In genomic region chr5:133081036-133081435, GRCh38 we compare ENCODE assay signal across 23 cellular contexts. TPM values are rescaled to one million over a fixed set of nuclear protein-coding genes. Genes with fewer than 3 reads are reported as not detected.
DNase-seq lines count a peak whose midpoint lies in the region; ATAC-seq and TF ChIP-seq lines count a peak whose summit lies in the region.
"Had no signal": no experiment of that assay in that cellular context is flagged by ENCODE, and none has a peak within 500 bp of the region (broad histone marks: within the 10 kb centered on the region; RNA-seq: fewer than 3 reads in every experiment).

No MANE protein-coding gene starts in this region.

- no peaks in the 10 kb centered on the region for H3K27me3 Mint-ChIP-seq in T-helper 1 cell treated with Interleukin-12 subunit alpha and Interleukin-12 subunit beta and Interleukin-4 antibody, amounts not matched to agents 30 μg/mL and 1 μg/mL, for 36 hours (ENCODE audit: low read depth)
- no peaks in the 10 kb centered on the region for H3K27me3 Mint-ChIP-seq in CD4-positive, alpha-beta T cell
- H3K27me3 Mint-ChIP-seq in activated T-helper 1 cell treated with anti-CD3 and anti-CD28 coated beads, Interleukin-12 subunit alpha, Interleukin-12 subunit beta, Interleukin-2, Interleukin-4 antibody, amounts not matched to agents 30 ng/mL and 10 ng/mL and 1 ng/mL, durations not matched to agents 14 hours and 24 hours and 36 hours (ENCODE audit: insufficient read depth) = no peaks in the 10 kb centered on the region
- H3K27me3 Mint-ChIP-seq: central memory CD8-positive, alpha-beta T cell had no signal

- H4K5ac ChIP-seq in mesendoderm (ENCODE audit: low read length) = no peak overlapping the region

- H2BK15ac ChIP-seq in mesendoderm (replicated peaks; ENCODE audit: low read depth) = no peak overlapping the region

- peaks cover 8% of the 10 kb centered on the region for H3K79me1 ChIP-seq in mesendoderm (ENCODE audit: low read length)

- no peak overlapping the region for H3K4me3 Mint-ChIP-seq in T-helper 1 cell treated with Interleukin-12 subunit alpha and Interleukin-12 subunit beta and Interleukin-4 antibody, amounts not matched to agents 30 μg/mL and 1 μg/mL, for 36 hours
- no peak overlapping the region for H3K4me3 Mint-ChIP-seq in CD4-positive, alpha-beta T cell
- H3K4me3 Mint-ChIP-seq in activated T-helper 1 cell treated with anti-CD3 and anti-CD28 coated beads, Interleukin-12 subunit alpha, Interleukin-12 subunit beta, Interleukin-2, Interleukin-4 antibody, amounts not matched to agents 30 ng/mL and 10 ng/mL and 1 ng/mL, durations not matched to agents 14 hours and 24 hours and 36 hours = no peak overlapping the region
- H3K4me3 Mint-ChIP-seq: central memory CD8-positive, alpha-beta T cell had no signal

- no peaks in the 10 kb centered on the region for H3K9me3 ChIP-seq in CD4-positive, alpha-beta T cell (ENCODE audit: control insufficient read depth, low read length)
- H3K9me3 ChIP-seq: mucosa of descending colon, thyroid gland had no signal

- DNase-seq in T-helper 1 cell (no peak), mesendoderm (no peak), medulla oblongata (ENCODE audit: extremely low spot score) (no peak)
- no peak for DNase-seq in CD4-positive, alpha-beta T cell
- no peak for DNase-seq in activated T-helper 1 cell treated with anti-CD3 and anti-CD28 coated beads, Interleukin-12 subunit alpha, Interleukin-12 subunit beta, Interleukin-2, Interleukin-4 antibody, amounts not matched to agents 30 ng/mL and 10 ng/mL and 1 ng/mL, durations not matched to agents 14 hours and 24 hours and 36 hours (ENCODE audit: low spot score)
- DNase-seq: activated CD4-positive, CD25-positive, alpha-beta regulatory T cell; activated gamma-delta T cell treated with Interleukin-2 at 50 U/mL for 16 hours; aorta; GF-D8; KG1; left ventricle myocardium superior; mucosa of descending colon; MV-4-11; NCI-H1694 treated with DMSO at 0.1 percent for 48 hours; NCI-H526 treated with DMSO at 0.1 percent for 48 hours; RPMI8226; T-helper 9 cell; thyroid gland had no signal

- no peaks in the 10 kb centered on the region for H3K9me3 Mint-ChIP-seq in T-helper 1 cell treated with Interleukin-12 subunit alpha and Interleukin-12 subunit beta and Interleukin-4 antibody, amounts not matched to agents 30 μg/mL and 1 μg/mL, for 36 hours
- H3K9me3 Mint-ChIP-seq in CD4-positive, alpha-beta T cell = no peaks in the 10 kb centered on the region
- no peaks in the 10 kb centered on the region for H3K9me3 Mint-ChIP-seq in activated T-helper 1 cell treated with anti-CD3 and anti-CD28 coated beads, Interleukin-12 subunit alpha, Interleukin-12 subunit beta, Interleukin-2, Interleukin-4 antibody, amounts not matched to agents 30 ng/mL and 10 ng/mL and 1 ng/mL, durations not matched to agents 14 hours and 24 hours and 36 hours
- H3K9me3 Mint-ChIP-seq: central memory CD8-positive, alpha-beta T cell had no signal

- intact Hi-C loops in CD4-positive, alpha-beta T cell (cut with DNase I, micrococcal nuclease) = no loop called here
- intact Hi-C loops in activated T-helper 1 cell treated with anti-CD3 and anti-CD28 coated beads, Interleukin-12 subunit alpha, Interleukin-12 subunit beta, Interleukin-2, Interleukin-4 antibody, amounts not matched to agents 30 ng/mL and 10 ng/mL and 1 ng/mL, durations not matched to agents 14 hours and 24 hours and 36 hours (cut with micrococcal nuclease) = no loop called here

- no peak for ATAC-seq in CD4-positive, alpha-beta T cell (ENCODE audit: poor library complexity)
- no peak for ATAC-seq in HG03159 (IDR thresholded peaks at IDR 0.05; ENCODE audit: unreplicated experiment)
- ATAC-seq in GM21737 (IDR thresholded peaks at IDR 0.05; ENCODE audit: unreplicated experiment) = no peak
- ATAC-seq: left ventricle myocardium superior, mucosa of descending colon had no signal

- CTCF ChIA-PET in CD4-positive, alpha-beta T cell (lab: Charles Lee) = no interaction called here

- H3K4me1 Mint-ChIP-seq in T-helper 1 cell treated with Interleukin-12 subunit alpha and Interleukin-12 subunit beta and Interleukin-4 antibody, amounts not matched to agents 30 μg/mL and 1 μg/mL, for 36 hours (ENCODE audit: low read depth) = peaks cover 8% of the 10 kb centered on the region
- peaks cover 29% of the 10 kb centered on the region for H3K4me1 Mint-ChIP-seq in CD4-positive, alpha-beta T cell (ENCODE audit: low read depth)
- peaks cover 43% of the 10 kb centered on the region for H3K4me1 Mint-ChIP-seq in activated T-helper 1 cell treated with anti-CD3 and anti-CD28 coated beads, Interleukin-12 subunit alpha, Interleukin-12 subunit beta, Interleukin-2, Interleukin-4 antibody, amounts not matched to agents 30 ng/mL and 10 ng/mL and 1 ng/mL, durations not matched to agents 14 hours and 24 hours and 36 hours (ENCODE audit: low read depth)

- H3K27ac ChIP-seq in CD4-positive, alpha-beta T cell (ENCODE audit: low read depth, low read length) = no peak overlapping the region
- H3K27ac ChIP-seq in mesendoderm (ENCODE audit: low read depth, low read length) = no peak overlapping the region
- H3K27ac ChIP-seq: 22Rv1, thyroid gland had no signal

- no peak overlapping the region for H3K4me2 ChIP-seq in mesendoderm (ENCODE audit: low read length)

- POLR2A ChIA-PET in CD4-positive, alpha-beta T cell (lab: Charles Lee) = no interaction called here

- H3K4me1 ChIP-seq in mesendoderm (ENCODE audit: control insufficient read depth, low read depth, low read length) = no peaks in the 10 kb centered on the region
- H3K4me1 ChIP-seq: thyroid gland had no signal

- WGBS in mesendoderm (ENCODE audit: extremely low coverage, insufficient coverage, low lambda C conversion rate) = no CpG with 5 or more reads among the region's 7 CpGs

- no peak overlapping the region for H2BK5ac ChIP-seq in mesendoderm (ENCODE audit: low read length)

- peak overlapping the region; percentile 32 for H3K27ac Mint-ChIP-seq in T-helper 1 cell treated with Interleukin-12 subunit alpha and Interleukin-12 subunit beta and Interleukin-4 antibody, amounts not matched to agents 30 μg/mL and 1 μg/mL, for 36 hours
- peak overlapping the region; percentile 33 for H3K27ac Mint-ChIP-seq in CD4-positive, alpha-beta T cell
- peak overlapping the region; percentile 87 for H3K27ac Mint-ChIP-seq in activated T-helper 1 cell treated with anti-CD3 and anti-CD28 coated beads, Interleukin-12 subunit alpha, Interleukin-12 subunit beta, Interleukin-2, Interleukin-4 antibody, amounts not matched to agents 30 ng/mL and 10 ng/mL and 1 ng/mL, durations not matched to agents 14 hours and 24 hours and 36 hours

- H3K36me3 ChIP-seq in mesendoderm (ENCODE audit: control insufficient read depth, insufficient read depth, low read length) = peaks cover 2% of the 10 kb centered on the region

- H3K18ac ChIP-seq in mesendoderm (ENCODE audit: low read length) = no peak overlapping the region

- no peak overlapping the region for H3K4me3 ChIP-seq in mesendoderm (ENCODE audit: low read length)
- H3K4me3 ChIP-seq: mucosa of descending colon, thyroid gland had no signal

- no peak overlapping the region for H2BK120ac ChIP-seq in mesendoderm (ENCODE audit: low read depth, low read length)

- no peak overlapping the region for H3K9ac ChIP-seq in mesendoderm (ENCODE audit: low read length)

- no peak overlapping the region for H3K56ac ChIP-seq in mesendoderm (ENCODE audit: low read length)

- H3K4ac ChIP-seq in mesendoderm (ENCODE audit: low read depth, low read length) = no peak overlapping the region

- H3K27me3 ChIP-seq in CD4-positive, alpha-beta T cell (ENCODE audit: control insufficient read depth, insufficient read depth, low read length) = no peaks in the 10 kb centered on the region
- H3K27me3 ChIP-seq in mesendoderm (ENCODE audit: insufficient read depth, low read length, poor library complexity) = no peaks in the 10 kb centered on the region
- H3K27me3 ChIP-seq: thyroid gland had no signal

- peaks cover 21% of the 10 kb centered on the region for H3K79me2 ChIP-seq in mesendoderm (ENCODE audit: control insufficient read depth, insufficient read depth, low read length)

- no peak for TF ChIP-seq CTCF in CD4-positive, alpha-beta T cell (IDR thresholded peaks at IDR 0.05)

- H3K36me3 Mint-ChIP-seq in T-helper 1 cell treated with Interleukin-12 subunit alpha and Interleukin-12 subunit beta and Interleukin-4 antibody, amounts not matched to agents 30 μg/mL and 1 μg/mL, for 36 hours (ENCODE audit: low read depth) = peaks cover 19% of the 10 kb centered on the region
- H3K36me3 Mint-ChIP-seq in CD4-positive, alpha-beta T cell (ENCODE audit: low read depth) = peaks cover 75% of the 10 kb centered on the region
- peaks cover 45% of the 10 kb centered on the region for H3K36me3 Mint-ChIP-seq in activated T-helper 1 cell treated with anti-CD3 and anti-CD28 coated beads, Interleukin-12 subunit alpha, Interleukin-12 subunit beta, Interleukin-2, Interleukin-4 antibody, amounts not matched to agents 30 ng/mL and 10 ng/mL and 1 ng/mL, durations not matched to agents 14 hours and 24 hours and 36 hours (ENCODE audit: low read depth)

- H3K23ac ChIP-seq in mesendoderm (ENCODE audit: low read length) = no peak overlapping the region

- peak overlapping the region; percentile 28 for H4K8ac ChIP-seq in mesendoderm (ENCODE audit: low read depth, low read length)

- H2AK5ac ChIP-seq in mesendoderm (ENCODE audit: low read length) = no peak overlapping the region

RNA-seq across cellular contexts. Expression of gene HSPA4, which starts 29.2 kb away (rescaled TPM):
- total RNA-seq in CD4-positive, alpha-beta T cell = 10 to 100 TPM; 42.2 to 44.7 TPM
- total RNA-seq in activated T-helper 1 cell treated with anti-CD3 and anti-CD28 coated beads, Interleukin-12 subunit alpha, Interleukin-12 subunit beta, Interleukin-2, Interleukin-4 antibody, amounts not matched to agents 30 ng/mL and 10 ng/mL and 1 ng/mL, durations not matched to agents 14 hours and 24 hours and 36 hours = 244 and 247 TPM in 2 replicates
- 371 TPM for polyA plus RNA-seq in mesendoderm (2013, experiment 1 of 2)
- 372 TPM for polyA plus RNA-seq in mesendoderm (2013, experiment 2 of 2)

RNA-seq across cellular contexts. Expression of gene ZCCHC10, which starts 54.7 kb away (rescaled TPM):
- total RNA-seq in CD4-positive, alpha-beta T cell = 10 to 100 TPM; 17.7 to 20.1 TPM
- total RNA-seq in activated T-helper 1 cell treated with anti-CD3 and anti-CD28 coated beads, Interleukin-12 subunit alpha, Interleukin-12 subunit beta, Interleukin-2, Interleukin-4 antibody, amounts not matched to agents 30 ng/mL and 10 ng/mL and 1 ng/mL, durations not matched to agents 14 hours and 24 hours and 36 hours = 37.6 and 41.7 TPM in 2 replicates
- 59.3 TPM for polyA plus RNA-seq in mesendoderm (2013, experiment 1 of 2)
- 57.9 TPM for polyA plus RNA-seq in mesendoderm (2013, experiment 2 of 2)

Comparison
In these comparisons a context has a peak if more than half of its experiments do, and no peak if none do; other contexts are left out.
1. H3K27ac Mint-ChIP-seq: peak in every context shown above with its lines; median percentile 87 in activated T-helper 1 cell treated with anti-CD3 and anti-CD28 coated beads, Interleukin-12 subunit alpha, Interleukin-12 subunit beta, Interleukin-2, Interleukin-4 antibody, amounts not matched to agents 30 ng/mL and 10 ng/mL and 1 ng/mL, durations not matched to agents 14 hours and 24 hours and 36 hours; 33 in CD4-positive, alpha-beta T cell; 32 in T-helper 1 cell treated with Interleukin-12 subunit alpha and Interleukin-12 subunit beta and Interleukin-4 antibody, amounts not matched to agents 30 μg/mL and 1 μg/mL, for 36 hours.